16 cellular contexts compared by ENCODE assay signal in genomic region chr7:22425361-22425760, GRCh38.
DNase-seq lines count a peak whose midpoint lies in the region; ATAC-seq and TF ChIP-seq lines count a peak whose summit lies in the region.
"Had no signal": no experiment of that assay in that cellular context is flagged by ENCODE, and none has a peak within 500 bp of the region (broad histone marks: within the 10 kb centered on the region; RNA-seq: fewer than 3 reads in every experiment).

No MANE protein-coding gene starts in this region.

- no peaks in the 10 kb centered on the region for H3K36me3 ChIP-seq in BLaER1 treated with 17β-estradiol and CSF1 and Interleukin-3, amounts not matched to agents 10 nM and 100 nM
- no peaks in the 10 kb centered on the region for H3K36me3 ChIP-seq in SU-DHL-6 (ENCODE audit: low read length)
- H3K36me3 ChIP-seq in left ventricle myocardium inferior, result no peaks in the 10 kb centered on the region

- DNase-seq in naive B cell, result no peak
- no peak for DNase-seq in left ventricle myocardium inferior
- DNase-seq in D341Med (ENCODE audit: low spot score), result no peak
- no peak for DNase-seq in NCI-H510A treated with DMSO at 0.1 percent for 48 hours (lab: John Stamatoyannopoulos, UW)
- no peak for DNase-seq in NCI-H2029 treated with DMSO at 0.1 percent for 48 hours (lab: John Stamatoyannopoulos, UW)
- DNase-seq: Caco-2, KG1, NCI-H1092 treated with DMSO at 0.1 percent for 48 hours, NCI-H446, NCI-H774, SIG-M5 had no signal

- peak overlapping the region in 6 of 11 experiments; percentile 3 to 27 (median 8); a peak in 7 of 22 replicates for H3K4me2 ChIP-seq in BLaER1 treated with 17β-estradiol and CSF1 and Interleukin-3, amounts not matched to agents 10 nM and 100 nM
- H3K4me2 ChIP-seq in SU-DHL-6 (ENCODE audit: low read depth, low read length, poor library complexity, severe bottlenecking), result no peak overlapping the region
- H3K4me2 ChIP-seq: A549 had no signal

- H3K4me1 Mint-ChIP-seq in naive B cell, result peaks cover 21 to 27% (median 22%) of the 10 kb centered on the region in 3 donors

- peaks cover 0 to 2% (median 0%) of the 10 kb centered on the region in 7 donors for H3K9me3 Mint-ChIP-seq in naive B cell
- H3K9me3 Mint-ChIP-seq: T-helper 1 cell treated with Interleukin-12 subunit alpha and Interleukin-12 subunit beta and Interleukin-4 antibody, amounts not matched to agents 30 μg/mL and 1 μg/mL, for 36 hours had no signal

- peaks cover 0 to 9% of the 10 kb centered on the region in 2 donors for H3K36me3 Mint-ChIP-seq in naive B cell

- H3K4me3 Mint-ChIP-seq in naive B cell, result peak overlapping the region in 2 of 8 donors; percentile 16 to 23
- H3K4me3 Mint-ChIP-seq: T-helper 1 cell treated with Interleukin-12 subunit alpha and Interleukin-12 subunit beta and Interleukin-4 antibody, amounts not matched to agents 30 μg/mL and 1 μg/mL, for 36 hours had no signal

- H3K9ac ChIP-seq in BLaER1 treated with 17β-estradiol and CSF1 and Interleukin-3, amounts not matched to agents 10 nM and 100 nM, result no peak overlapping the region
- no peak overlapping the region for H3K9ac ChIP-seq in SU-DHL-6 (ENCODE audit: low read length)

- TF ChIP-seq CTCF in SU-DHL-6 (IDR thresholded peaks at IDR 0.05; ENCODE audit: insufficient read depth, low read length, poor library complexity, severe bottlenecking) (no peak), left ventricle myocardium inferior (IDR thresholded peaks at IDR 0.05; ENCODE audit: borderline replicate concordance) (no peak)

- intact Hi-C loops in left ventricle myocardium inferior (cut with micrococcal nuclease), result no loop called here

- H3K79me2 ChIP-seq in SU-DHL-6 (ENCODE audit: insufficient read depth, low read length), result no peaks in the 10 kb centered on the region

- ATAC-seq in HG02938 (IDR thresholded peaks at IDR 0.05; ENCODE audit: unreplicated experiment) (peak; percentile 46), naive B cell (ENCODE audit: low read depth in 2 of 2) (peak; percentile 69 to 70)
- ATAC-seq: A549 had no signal

- H3F3A ChIP-seq in SU-DHL-6 (ENCODE audit: insufficient read depth), result no peaks in the 10 kb centered on the region

- H3K27me3 ChIP-seq in BLaER1 treated with 17β-estradiol and CSF1 and Interleukin-3, amounts not matched to agents 10 nM and 100 nM, result no peaks in the 10 kb centered on the region
- H3K27me3 ChIP-seq in SU-DHL-6 (ENCODE audit: low read length) (no peaks in the 10 kb centered on the region), left ventricle myocardium inferior (ENCODE audit: low read depth) (no peaks in the 10 kb centered on the region)

- no peak overlapping the region for H3K27ac ChIP-seq in BLaER1 treated with 17β-estradiol and CSF1 and Interleukin-3, amounts not matched to agents 10 nM and 100 nM
- no peak overlapping the region for H3K27ac ChIP-seq in SU-DHL-6 (ENCODE audit: low read depth, low read length)
- no peak overlapping the region for H3K27ac ChIP-seq in left ventricle myocardium inferior (replicated peaks)
- H3K27ac ChIP-seq: A549 had no signal

- peaks cover 0 to 5% (median 0%) of the 10 kb centered on the region in 11 experiments; a peak in 2 of 22 replicates for H3K9me3 ChIP-seq in BLaER1 treated with 17β-estradiol and CSF1 and Interleukin-3, amounts not matched to agents 10 nM and 100 nM (replicated peaks in 1 of 11)
- H3K9me3 ChIP-seq in SU-DHL-6 (ENCODE audit: insufficient read depth, low read length), result no peaks in the 10 kb centered on the region
- H3K9me3 ChIP-seq in left ventricle myocardium inferior (replicated peaks), result no peaks in the 10 kb centered on the region
- H3K9me3 ChIP-seq: A549, Caco-2 had no signal

- peak overlapping the region; percentile 4 for H2AFZ ChIP-seq in SU-DHL-6 (ENCODE audit: low read depth, low read length, severe bottlenecking)

- no peak overlapping the region for H3K4me3 ChIP-seq in BLaER1 treated with 17β-estradiol and CSF1 and Interleukin-3, amounts not matched to agents 10 nM and 100 nM
- H3K4me3 ChIP-seq in SU-DHL-6 (ENCODE audit: insufficient read depth, low read length, poor library complexity, severe bottlenecking) (no peak overlapping the region), left ventricle myocardium inferior (no peak overlapping the region)
- H3K4me3 ChIP-seq: A549 had no signal

- H3K27ac Mint-ChIP-seq in naive B cell, result peak overlapping the region in 4 of 6 donors; percentile 12 to 69 (median 56)
- H3K27ac Mint-ChIP-seq: T-helper 1 cell treated with Interleukin-12 subunit alpha and Interleukin-12 subunit beta and Interleukin-4 antibody, amounts not matched to agents 30 μg/mL and 1 μg/mL, for 36 hours had no signal

- no peaks in the 10 kb centered on the region for H4K20me1 ChIP-seq in BLaER1 treated with 17β-estradiol and CSF1 and Interleukin-3, amounts not matched to agents 10 nM and 100 nM
- H4K20me1 ChIP-seq in SU-DHL-6 (ENCODE audit: low read depth, low read length), result no peaks in the 10 kb centered on the region

- no peaks in the 10 kb centered on the region for H3K27me3 Mint-ChIP-seq in naive B cell

- H3K4me1 ChIP-seq in BLaER1 treated with 17β-estradiol and CSF1 and Interleukin-3, amounts not matched to agents 10 nM and 100 nM, result peaks cover 0 to 19% (median 7%) of the 10 kb centered on the region in 10 experiments; a peak in 10 of 20 replicates
- no peaks in the 10 kb centered on the region for H3K4me1 ChIP-seq in left ventricle myocardium inferior
- H3K4me1 ChIP-seq: A549 had no signal

- no peaks in the 10 kb centered on the region for H3K9me2 ChIP-seq in SU-DHL-6 (replicated peaks; ENCODE audit: insufficient read depth, low read length)
